In the genomic region with DNA sequence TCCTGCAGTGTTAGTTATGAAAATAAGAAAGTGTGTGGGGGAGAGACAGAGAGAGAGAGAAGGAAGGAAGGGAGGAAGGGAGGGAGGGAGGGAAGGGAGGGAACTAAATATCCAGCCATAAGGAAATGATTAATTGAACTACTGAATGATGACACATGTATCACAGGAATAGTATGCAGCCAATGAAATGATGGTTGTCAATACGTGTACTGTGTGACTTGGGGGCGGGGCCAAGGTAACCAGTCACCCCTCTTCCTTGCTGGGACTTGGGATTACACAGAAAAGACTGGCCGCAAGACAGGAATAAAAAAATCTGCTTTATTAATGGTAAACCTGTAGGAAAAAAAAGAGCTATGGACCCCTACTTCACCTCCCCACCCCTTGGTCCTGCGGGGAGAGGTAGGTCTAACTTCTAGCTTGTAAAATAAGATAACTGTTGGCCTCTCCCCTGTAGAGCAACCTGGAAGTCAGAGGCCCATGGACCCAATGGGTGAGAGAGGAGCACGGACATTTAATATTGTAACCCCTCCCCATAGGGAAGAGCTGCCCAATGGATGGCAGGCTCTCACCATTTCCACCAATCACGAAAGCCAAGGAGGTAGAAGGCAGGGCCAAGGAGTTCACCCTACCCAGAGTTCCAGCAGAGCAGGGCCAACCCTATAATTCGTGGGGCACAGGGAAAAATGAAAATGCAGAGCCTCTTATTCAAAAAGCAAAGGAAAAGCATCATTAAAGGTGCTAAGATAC, we compare ENCODE assay signal across 15 cellular contexts. TPM values are rescaled to one million over a fixed set of nuclear protein-coding genes. Genes with fewer than 3 reads are reported as not detected.
DNase-seq lines count a peak whose midpoint lies in the region; ATAC-seq and TF ChIP-seq lines count a peak whose summit lies in the region.
"Had no signal": no experiment of that assay in that cellular context is flagged by ENCODE, and none has a peak within 500 bp of the region (broad histone marks: within the 10 kb centered on the region; RNA-seq: fewer than 3 reads in every experiment).

No MANE protein-coding gene starts in this region.

- no peak for TF ChIP-seq POLR2A in stomach (IDR thresholded peaks at IDR 0.05)

- no peak overlapping the region for H2BK120ac ChIP-seq in mesendoderm (ENCODE audit: low read depth, low read length)

- H3K79me2 ChIP-seq in mesendoderm (ENCODE audit: control insufficient read depth, insufficient read depth, low read length): peaks cover 29% of the 10 kb centered on the region

- peak overlapping the region in 57 of 59 donors; percentile 4 to 100 (median 95) for H3K27ac ChIP-seq in dorsolateral prefrontal cortex
- no peak overlapping the region for H3K27ac ChIP-seq in mesendoderm (ENCODE audit: low read depth, low read length)
- no peak overlapping the region for H3K27ac ChIP-seq in stomach
- H3K27ac ChIP-seq: left ventricle myocardium inferior had no signal

- intact Hi-C loops in dorsolateral prefrontal cortex (cut with DNase I): no loop called here
- intact Hi-C loops in stomach (cut with DNase I; ENCODE audit: low total_unique reads): no loop called here

- DNase-seq in D341Med (ENCODE audit: low spot score) (peak; percentile 25), HEK293T (ENCODE audit: extremely low spot score) (peak; percentile 50), dorsolateral prefrontal cortex (peak in 1 of 10 donors; percentile 18), mesendoderm (peak; percentile 59), NCI-H2081 treated with DMSO at 0.1 percent for 48 hours (lab: John Stamatoyannopoulos, UW) (no peak), stomach (no peak)
- DNase-seq: CD4-positive, CD25-positive, alpha-beta regulatory T cell; cortex of kidney; left ventricle myocardium inferior; NCI-H526; T-helper 2 cell had no signal

- H2AK5ac ChIP-seq in mesendoderm (ENCODE audit: low read length): no peak overlapping the region

- no peak overlapping the region for H3K56ac ChIP-seq in mesendoderm (ENCODE audit: low read length)

- no peak overlapping the region for H3K23ac ChIP-seq in mesendoderm (ENCODE audit: low read length)

- no peak overlapping the region for H2BK5ac ChIP-seq in mesendoderm (ENCODE audit: low read length)

- POLR2A ChIA-PET in HEK293T (lab: Yijun Ruan, JAX): no interaction called here

- no peak overlapping the region for H3K4me2 ChIP-seq in mesendoderm (ENCODE audit: low read length)

- TF ChIP-seq EP300 in stomach (IDR thresholded peaks at IDR 0.05): no peak

- H3K18ac ChIP-seq in mesendoderm (ENCODE audit: low read length): no peak overlapping the region

- H3K4me3 ChIP-seq in dorsolateral prefrontal cortex (no peak overlapping the region), mesendoderm (ENCODE audit: low read length) (no peak overlapping the region), stomach (no peak overlapping the region)
- H3K4me3 ChIP-seq: left ventricle myocardium inferior had no signal

- ATAC-seq in HG03571 (IDR thresholded peaks at IDR 0.05; ENCODE audit: unreplicated experiment): no peak
- no peak for ATAC-seq in HG03097 (IDR thresholded peaks at IDR 0.05; ENCODE audit: low FRiP score, unreplicated experiment)

- no peak overlapping the region for H4K5ac ChIP-seq in mesendoderm (ENCODE audit: low read length)

- no CpG with 5 or more reads among the region's 7 CpGs for WGBS in mesendoderm (ENCODE audit: extremely low coverage, insufficient coverage, low lambda C conversion rate)
- 68 to 75% (median 71%) methylated on average over 7 of the region's 7 CpGs for WGBS in stomach, 5 donors

- CTCF ChIA-PET in HEK293T (lab: Yijun Ruan, JAX): no interaction called here

- H4K8ac ChIP-seq in mesendoderm (ENCODE audit: low read depth, low read length): no peak overlapping the region

- H3K4me1 ChIP-seq in mesendoderm (ENCODE audit: control insufficient read depth, low read depth, low read length): peaks cover 2% of the 10 kb centered on the region
- H3K4me1 ChIP-seq in stomach: peaks cover 0 to 2% (median 2%) of the 10 kb centered on the region in 4 donors

- no peak overlapping the region for H3K9ac ChIP-seq in mesendoderm (ENCODE audit: low read length)

- H3K27me3 ChIP-seq in dorsolateral prefrontal cortex: no peaks in the 10 kb centered on the region
- no peaks in the 10 kb centered on the region for H3K27me3 ChIP-seq in mesendoderm (ENCODE audit: insufficient read depth, low read length, poor library complexity)
- peaks cover 0 to 63% (median 28%) of the 10 kb centered on the region in 3 donors for H3K27me3 ChIP-seq in stomach

- H3K4ac ChIP-seq in mesendoderm (ENCODE audit: low read depth, low read length): no peak overlapping the region

- no peak overlapping the region for H2BK15ac ChIP-seq in mesendoderm (replicated peaks; ENCODE audit: low read depth)

- H3K79me1 ChIP-seq in mesendoderm (ENCODE audit: low read length): peaks cover 18% of the 10 kb centered on the region

- TF ChIP-seq CTCF in dorsolateral prefrontal cortex (IDR thresholded peaks at IDR 0.05 in 54 of 56, conservative IDR thresholded peaks at IDR 0.05 in 2 of 56; ENCODE audit: low read depth in 1 of 56, partially characterized antibody in 56 of 56): no peak
- no peak for TF ChIP-seq CTCF in stomach (IDR thresholded peaks at IDR 0.05)

- H3K36me3 ChIP-seq in mesendoderm (ENCODE audit: control insufficient read depth, insufficient read depth, low read length) (no peaks in the 10 kb centered on the region), stomach (no peaks in the 10 kb centered on the region)
- H3K36me3 ChIP-seq: left ventricle myocardium inferior had no signal

- no peaks in the 10 kb centered on the region for H3K9me3 ChIP-seq in stomach
- H3K9me3 ChIP-seq: left ventricle myocardium inferior had no signal

TF ChIP-seq in HEK293T, 16 proteins besides CTCF, POLR2A, EP300 and RAD21:
- no peak for TF ChIP-seq HDGF (IDR thresholded peaks at IDR 0.05; ENCODE audit: borderline replicate concordance)
- no peak for TF ChIP-seq ARNT (IDR thresholded peaks at IDR 0.05)
- no peak for TF ChIP-seq SP1 (IDR thresholded peaks at IDR 0.05)
- TF ChIP-seq NFRKB (IDR thresholded peaks at IDR 0.05): no peak
- TF ChIP-seq LEF1 (IDR thresholded peaks at IDR 0.05; ENCODE audit: borderline replicate concordance): no peak
- no peak for TF ChIP-seq L3MBTL2 (conservative IDR thresholded peaks at IDR 0.05)
- TF ChIP-seq TARDBP (IDR thresholded peaks at IDR 0.05): no peak
- no peak for TF ChIP-seq FOXK2 (IDR thresholded peaks at IDR 0.05)

RNA-seq across cellular contexts. Expression of gene PPP2R2C, which starts 7.4 kb away (rescaled TPM):
- total RNA-seq in dorsolateral prefrontal cortex: 100 to 1,000 TPM; 133 to 356 (median 270) TPM
- 48.5 TPM for polyA plus RNA-seq in mesendoderm (2013, experiment 1 of 2)
- polyA plus RNA-seq in mesendoderm (2013, experiment 2 of 2): 52.5 TPM
- 1 to 10 TPM in 2 of 5 donors, not detected in 3; 1.4 to 1.5 TPM for total RNA-seq in stomach
- 1 to 10 TPM in 1 of 3 donors, not detected in 2; 5.0 TPM for polyA plus RNA-seq in stomach
- total RNA-seq: activated CD8-positive, alpha-beta memory T cell treated with anti-CD3 and anti-CD28 coated beads for 36 hours; CD4-positive, CD25-positive, alpha-beta regulatory T cell; mononuclear cell had no signal
- polyA plus RNA-seq: CD4-positive, CD25-positive, alpha-beta regulatory T cell had no signal

Comparison
In these comparisons a context has a peak if more than half of its experiments do, and no peak if none do; other contexts are left out.
1. DNase-seq: peak in D341Med (single experiment), HEK293T (single experiment) and mesendoderm (single experiment); none in NCI-H2081 treated with DMSO at 0.1 percent for 48 hours (single experiment) and stomach (single experiment).
2. H3K27ac ChIP-seq: peak in dorsolateral prefrontal cortex (57 of 59); none in mesendoderm (single experiment) and stomach (0 of 5).
3. RNA of gene PPP2R2C, which starts 7.4 kb away (total RNA-seq): 133 to 356 TPM in dorsolateral prefrontal cortex; 1.4 to 1.5 TPM in stomach; every median in the first group is over 10 times any median in the second.